1 cellular context compared by ENCODE assay signal in the genomic region with DNA sequence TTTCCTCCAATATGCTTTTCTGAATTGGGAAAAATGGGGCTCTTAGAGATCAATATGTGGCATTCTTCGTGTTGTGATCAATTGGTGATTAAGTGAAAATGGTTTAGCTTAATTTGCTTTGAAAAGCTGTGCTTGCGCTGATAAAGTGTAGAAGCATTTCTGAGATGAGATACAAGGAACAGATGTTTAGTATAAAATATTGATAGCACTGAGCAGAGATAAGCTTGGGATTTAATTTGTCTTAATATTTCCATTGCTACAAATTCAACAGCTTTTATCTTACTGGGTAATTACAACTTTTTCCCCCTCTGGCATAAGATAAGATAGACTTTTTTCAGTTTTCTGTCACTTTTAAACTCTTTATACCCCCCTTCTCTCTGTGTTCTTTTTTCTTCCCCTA.
TF ChIP-seq lines count a peak whose summit lies in the region.

No MANE protein-coding gene starts in this region.

TF ChIP-seq in SK-N-SH treated with all-trans-retinoic acid at 6 μM for 48 hours, 23 proteins besides CTCF, POLR2A, EP300 and RAD21 (continued from another document):
- TF ChIP-seq, protein P1, sequence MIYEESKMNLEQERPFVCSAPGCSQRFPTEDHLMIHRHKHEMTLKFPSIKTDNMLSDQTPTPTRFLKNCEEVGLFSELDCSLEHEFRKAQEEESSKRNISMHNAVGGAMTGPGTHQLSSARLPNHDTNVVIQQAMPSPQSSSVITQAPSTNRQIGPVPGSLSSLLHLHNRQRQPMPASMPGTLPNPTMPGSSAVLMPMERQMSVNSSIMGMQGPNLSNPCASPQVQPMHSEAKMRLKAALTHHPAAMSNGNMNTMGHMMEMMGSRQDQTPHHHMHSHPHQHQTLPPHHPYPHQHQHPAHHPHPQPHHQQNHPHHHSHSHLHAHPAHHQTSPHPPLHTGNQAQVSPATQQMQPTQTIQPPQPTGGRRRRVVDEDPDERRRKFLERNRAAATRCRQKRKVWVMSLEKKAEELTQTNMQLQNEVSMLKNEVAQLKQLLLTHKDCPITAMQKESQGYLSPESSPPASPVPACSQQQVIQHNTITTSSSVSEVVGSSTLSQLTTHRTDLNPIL (CRISPR knock-in tag; IDR thresholded peaks at IDR 0.05; ENCODE audit: low read depth) = no peak
